In genomic region chr3:123124936-123125335, GRCh38 we compare ENCODE assay signal across 28 cellular contexts. TPM values are rescaled to one million over a fixed set of nuclear protein-coding genes. Genes with fewer than 3 reads are reported as not detected.
DNase-seq lines count a peak whose midpoint lies in the region; ATAC-seq, FAIRE-seq and TF ChIP-seq lines count a peak whose summit lies in the region.
"Had no signal": no experiment of that assay in that cellular context is flagged by ENCODE, and none has a peak within 500 bp of the region (broad histone marks: within the 10 kb centered on the region; RNA-seq: fewer than 3 reads in every experiment).

No MANE protein-coding gene starts in this region.

- no peaks in the 10 kb centered on the region for H3K9me3 Mint-ChIP-seq in H9
- H3K9me3 Mint-ChIP-seq in astrocyte (ENCODE audit: unreplicated experiment): no peaks in the 10 kb centered on the region
- no peaks in the 10 kb centered on the region for H3K9me3 Mint-ChIP-seq in mesothelial cell of epicardium
- H3K9me3 Mint-ChIP-seq: CD4-positive, alpha-beta T cell had no signal

- no peak overlapping the region for H3K4me2 ChIP-seq in H9 (ENCODE audit: insufficient read depth, insufficient read length, low read length)
- no peak overlapping the region for H3K4me2 ChIP-seq in astrocyte (ENCODE audit: low read length)
- no peak overlapping the region for H3K4me2 ChIP-seq in hepatocyte
- H3K4me2 ChIP-seq: A549; BLaER1 treated with 17β-estradiol and CSF1 and Interleukin-3, amounts not matched to agents 10 nM and 100 nM; PC-9 had no signal

- H4K5ac ChIP-seq in H9 (ENCODE audit: insufficient read length, low read depth, low read length): no peak overlapping the region

- H4K91ac ChIP-seq in H9 (ENCODE audit: insufficient read length, low read depth, low read length): no peak overlapping the region

- no peak overlapping the region for H3K4me3 ChIP-seq in astrocyte (ENCODE audit: insufficient read depth, low read depth, low read length)
- H3K4me3 ChIP-seq in hepatocyte: no peak overlapping the region
- H3K4me3 ChIP-seq: A549; BLaER1 treated with 17β-estradiol and CSF1 and Interleukin-3, amounts not matched to agents 10 nM and 100 nM; MG63; PC-9; SJSA1 had no signal

- H4K8ac ChIP-seq in H9 (replicated peaks; ENCODE audit: insufficient read length, low read depth, low read length): no peak overlapping the region

- no peak overlapping the region for H3K9ac ChIP-seq in H9 (ENCODE audit: extremely low read depth, insufficient read length, low read length)
- H3K9ac ChIP-seq in astrocyte (ENCODE audit: low read length): no peak overlapping the region
- H3K9ac ChIP-seq: BLaER1 treated with 17β-estradiol and CSF1 and Interleukin-3, amounts not matched to agents 10 nM and 100 nM had no signal

- H2AK5ac ChIP-seq in H9 (ENCODE audit: insufficient read length, low read length): no peak overlapping the region

- DNase-seq in H9 (no peak), astrocyte (ENCODE audit: low read depth) (no peak), mesothelial cell of epicardium (ENCODE audit: low spot score in 2 of 2, unreplicated experiment in 2 of 2) (no peak), superior temporal gyrus (ENCODE audit: extremely low spot score) (peak; percentile 20), hepatocyte (ENCODE audit: low spot score) (no peak), GM13977 (ENCODE audit: low spot score) (no peak)
- DNase-seq: AML-193; CD4-positive, alpha-beta T cell; DMS53; GOT3; IMR-90; KG1; MG63; NCI-H1105 treated with DMSO at 0.1 percent for 48 hours; NCI-H146; NCI-H1930; NCI-H446; NCI-H524 treated with DMSO at 0.1 percent for 48 hours; NCI-H774; NK-92 treated with Interleukin-12 subunit alpha and Interleukin-12 subunit beta, amount 100 ng/mL, for 24 hours; PC-9 had no signal

- H3K27ac Mint-ChIP-seq in H9 (peak overlapping the region in 2 of 3 experiments; percentile 63 to 89; a peak in 2 of 7 replicates), astrocyte (ENCODE audit: unreplicated experiment) (peak overlapping the region; percentile 36), mesothelial cell of epicardium (peak overlapping the region; percentile 13)
- H3K27ac Mint-ChIP-seq: CD4-positive, alpha-beta T cell had no signal

- no peaks in the 10 kb centered on the region for H3K79me1 ChIP-seq in H9 (ENCODE audit: insufficient read depth, low read depth, low read length, poor library complexity, severe bottlenecking)

- no peak overlapping the region for H2BK15ac ChIP-seq in H9 (ENCODE audit: low read depth, low read length)

- no peak overlapping the region for H3K14ac ChIP-seq in H9 (ENCODE audit: insufficient read depth, low read length)

- no peak overlapping the region for H2BK120ac ChIP-seq in H9 (ENCODE audit: low read depth, low read length, poor library complexity, severe bottlenecking)

- H3K23ac ChIP-seq in H9 (ENCODE audit: insufficient read length, low read depth, low read length): no peak overlapping the region

- H3K27me3 ChIP-seq in H9 (ENCODE audit: insufficient read depth, low read length) (no peaks in the 10 kb centered on the region), astrocyte (ENCODE audit: insufficient read depth, low read length) (no peaks in the 10 kb centered on the region), hepatocyte (no peaks in the 10 kb centered on the region)
- H3K27me3 ChIP-seq: BLaER1 treated with 17β-estradiol and CSF1 and Interleukin-3, amounts not matched to agents 10 nM and 100 nM; MG63; SJSA1 had no signal

- no peak overlapping the region for H2BK12ac ChIP-seq in H9 (ENCODE audit: insufficient read length, low read depth, low read length)

- no peaks in the 10 kb centered on the region for H3K9me3 ChIP-seq in H9 (ENCODE audit: control insufficient read depth, low read depth, low read length)
- no peaks in the 10 kb centered on the region for H3K9me3 ChIP-seq in astrocyte (ENCODE audit: insufficient read depth, low read depth, low read length)
- no peaks in the 10 kb centered on the region for H3K9me3 ChIP-seq in hepatocyte (ENCODE audit: low read depth)
- H3K9me3 ChIP-seq: A549; BLaER1 treated with 17β-estradiol and CSF1 and Interleukin-3, amounts not matched to agents 10 nM and 100 nM; MG63; SJSA1 had no signal

- H2BK20ac ChIP-seq in H9 (ENCODE audit: low read depth, low read length, poor library complexity, severe bottlenecking): no peak overlapping the region

- H4K20me1 ChIP-seq in H9 (ENCODE audit: control insufficient read depth, insufficient read depth, insufficient read length): no peaks in the 10 kb centered on the region
- H4K20me1 ChIP-seq in astrocyte (ENCODE audit: insufficient read depth, low read length): peaks cover 45% of the 10 kb centered on the region
- no peaks in the 10 kb centered on the region for H4K20me1 ChIP-seq in hepatocyte (ENCODE audit: insufficient read depth, poor library complexity, severe bottlenecking)
- H4K20me1 ChIP-seq: BLaER1 treated with 17β-estradiol and CSF1 and Interleukin-3, amounts not matched to agents 10 nM and 100 nM had no signal

- TF ChIP-seq CTCF in H9 (conservative IDR thresholded peaks at IDR 0.05) (no peak), astrocyte (IDR thresholded peaks at IDR 0.05; ENCODE audit: insufficient read depth, low read depth, low read length) (no peak), mesothelial cell of epicardium (IDR thresholded peaks at IDR 0.05; ENCODE audit: unreplicated experiment) (no peak), hepatocyte (IDR thresholded peaks at IDR 0.05; ENCODE audit: poor library complexity) (no peak), GM13977 (IDR thresholded peaks at IDR 0.05; ENCODE audit: extremely low read depth, insufficient read depth, missing control alignments) (no peak)

- H3K27ac ChIP-seq in H9 (ENCODE audit: insufficient read length, low read depth, low read length) (no peak overlapping the region), astrocyte (ENCODE audit: low read depth, low read length) (no peak overlapping the region), hepatocyte (no peak overlapping the region)
- H3K27ac ChIP-seq: A549; BLaER1 treated with 17β-estradiol and CSF1 and Interleukin-3, amounts not matched to agents 10 nM and 100 nM; PC-9; SJSA1 had no signal

- H3K4me3 Mint-ChIP-seq in H9 (no peak overlapping the region), astrocyte (ENCODE audit: unreplicated experiment) (no peak overlapping the region), mesothelial cell of epicardium (no peak overlapping the region)
- H3K4me3 Mint-ChIP-seq: CD4-positive, alpha-beta T cell had no signal

- no peaks in the 10 kb centered on the region for H3K23me2 ChIP-seq in H9 (ENCODE audit: insufficient read length, low read depth, low read length, poor library complexity, severe bottlenecking)

- no peak overlapping the region for H3K18ac ChIP-seq in H9 (ENCODE audit: insufficient read length, low read depth, low read length)

- H3K56ac ChIP-seq in H9 (ENCODE audit: insufficient read length, low read depth, low read length): no peak overlapping the region

- H3T11ph ChIP-seq in H9 (ENCODE audit: low read length): no peak overlapping the region

- H3K27me3 Mint-ChIP-seq in H9 (ENCODE audit: low read depth) (no peaks in the 10 kb centered on the region), astrocyte (ENCODE audit: low read depth, unreplicated experiment) (no peaks in the 10 kb centered on the region), mesothelial cell of epicardium (ENCODE audit: low read depth) (no peaks in the 10 kb centered on the region)
- H3K27me3 Mint-ChIP-seq: CD4-positive, alpha-beta T cell had no signal

- H3K36me3 Mint-ChIP-seq in H9 (ENCODE audit: insufficient read depth in 1 of 3, low read depth in 3 of 3) (peaks cover 11 to 51% (median 15%) of the 10 kb centered on the region in 3 experiments; a peak in 6 of 7 replicates), astrocyte (ENCODE audit: low read depth, unreplicated experiment) (peaks cover 42% of the 10 kb centered on the region), mesothelial cell of epicardium (peaks cover 20% of the 10 kb centered on the region)

- H3K9me2 ChIP-seq in hepatocyte (replicated peaks; ENCODE audit: insufficient read depth): no peaks in the 10 kb centered on the region

- FAIRE-seq in astrocyte (lab: Jason Lieb, UNC): no peak
- FAIRE-seq: A549, D721Med had no signal

- H3K79me2 ChIP-seq in H9 (ENCODE audit: insufficient read depth, low read length) (no peaks in the 10 kb centered on the region), astrocyte (ENCODE audit: insufficient read depth, low read length) (no peaks in the 10 kb centered on the region), hepatocyte (no peaks in the 10 kb centered on the region)

- H3K36me3 ChIP-seq in astrocyte (ENCODE audit: insufficient read depth, low read length): peaks cover 25% of the 10 kb centered on the region
- H3K36me3 ChIP-seq in hepatocyte (replicated peaks; ENCODE audit: insufficient read depth, low read depth): no peaks in the 10 kb centered on the region
- H3K36me3 ChIP-seq: SJSA1 had no signal

- in situ Hi-C loops in GM13977 (cut with MboI; ENCODE audit: low pct_unique_long_range_greater_than_20kb, low sequenced_read_pairs, unreplicated experiment): no loop called here

- H2BK5ac ChIP-seq in H9 (ENCODE audit: insufficient read length, low read length): no peak overlapping the region

- peaks cover 11 to 19% of the 10 kb centered on the region in 2 experiments for H3K4me1 Mint-ChIP-seq in H9
- peaks cover 38% of the 10 kb centered on the region for H3K4me1 Mint-ChIP-seq in astrocyte (ENCODE audit: low read depth, unreplicated experiment)
- peaks cover 8% of the 10 kb centered on the region for H3K4me1 Mint-ChIP-seq in mesothelial cell of epicardium

- no peaks in the 10 kb centered on the region for H3K4me1 ChIP-seq in H9 (ENCODE audit: insufficient read depth, low read length)
- no peaks in the 10 kb centered on the region for H3K4me1 ChIP-seq in astrocyte (ENCODE audit: insufficient read depth, low read length)
- H3K4me1 ChIP-seq in hepatocyte (ENCODE audit: insufficient read depth): peaks cover 9% of the 10 kb centered on the region
- H3K4me1 ChIP-seq: A549 had no signal

- WGBS in H9 (ENCODE audit: extremely low coverage, insufficient read length, low lambda C conversion rate): no CpG with 5 or more reads among the region's 6 CpGs
- WGBS in hepatocyte (ENCODE audit: low lambda C conversion rate, missing lambda C conversion rate): 96% methylated on average over 6 of the region's 6 CpGs

- no peak for ATAC-seq in GM18498 (IDR thresholded peaks at IDR 0.05; ENCODE audit: unreplicated experiment)
- ATAC-seq: A549, HCT116, Right ventricle myocardium inferior had no signal

- H2AFZ ChIP-seq in H9 (ENCODE audit: low read length): no peak overlapping the region
- no peak overlapping the region for H2AFZ ChIP-seq in astrocyte (ENCODE audit: low read depth, low read length)
- no peak overlapping the region for H2AFZ ChIP-seq in hepatocyte
- H2AFZ ChIP-seq: PC-9 had no signal

- no peak overlapping the region for H3K4ac ChIP-seq in H9 (ENCODE audit: low read depth, low read length)

RNA-seq across cellular contexts. Expression of gene PDIA5, which starts 58.1 kb away (rescaled TPM):
- total RNA-seq in H9 (2021) (21.9 and 24.3 TPM in 2 replicates), astrocyte (77.5 and 86.5 TPM in 2 replicates), mesothelial cell of epicardium (18.0 to 20.1 TPM (median 19.1 TPM) in 3 replicates), hepatocyte (71.8 and 82.0 TPM in 2 replicates)
- polyA plus RNA-seq in hepatocyte: 88.4 and 97.3 TPM in 2 replicates

Comparison
In these comparisons a context has a peak if more than half of its experiments do, and no peak if none do; other contexts are left out.
1. H3K27ac Mint-ChIP-seq: peak in every context shown above with its lines; median percentile 76 in H9; 36 in astrocyte; 13 in mesothelial cell of epicardium.